In genomic region chr12:126385785-126386184, GRCh38 we compare ENCODE assay signal across 25 cellular contexts.
DNase-seq lines count a peak whose midpoint lies in the region; ATAC-seq and TF ChIP-seq lines count a peak whose summit lies in the region.
"Had no signal": no experiment of that assay in that cellular context is flagged by ENCODE, and none has a peak within 500 bp of the region (broad histone marks: within the 10 kb centered on the region; RNA-seq: fewer than 3 reads in every experiment).

No MANE protein-coding gene starts in this region.

- DNase-seq in A172 (ENCODE audit: low spot score) = peak; percentile 36
- no peak for DNase-seq in H9
- peak; percentile 65 for DNase-seq in amniotic epithelial cell (ENCODE audit: low read depth)
- DNase-seq in fibroblast of the conjunctiva (ENCODE audit: low read depth) = peak; percentile 16
- no peak for DNase-seq in natural killer cell treated with Interleukin-12 subunit alpha and Interleukin-12 subunit beta and Interleukin-15 and Interleukin-18, amount 100 ng/mL, for 72 hours (ENCODE audit: low spot score)
- DNase-seq in activated T-cell treated with anti-CD3 and anti-CD28 coated beads for 4 hours = no peak
- DNase-seq in NCI-H2107 (lab: John Stamatoyannopoulos, UW) = no peak
- DNase-seq: activated CD8-positive, alpha-beta memory T cell treated with anti-CD3 and anti-CD28 coated beads, Interleukin-2, amount 50 U/mL, for 48 hours; activated gamma-delta T cell treated with Interleukin-2 at 50 U/mL for 16 hours; amygdala; CD4-positive, alpha-beta memory T cell; DMS53; effector CD4-positive, alpha-beta T cell; foreskin keratinocyte; naive thymus-derived CD8-positive, alpha-beta T cell; NCI-H1092 treated with DMSO at 0.1 percent for 48 hours; NCI-H510A; posterior cingulate gyrus had no signal

- no peaks in the 10 kb centered on the region for H3K79me2 ChIP-seq in H9 (ENCODE audit: insufficient read depth, low read length)

- H3K4me1 ChIP-seq in H9 (ENCODE audit: insufficient read depth, low read length) = peaks cover 4% of the 10 kb centered on the region; the same call in 1 of the 2 replicates
- H3K4me1 ChIP-seq: foreskin keratinocyte had no signal

- H4K20me1 ChIP-seq in H9 (ENCODE audit: control insufficient read depth, insufficient read depth, insufficient read length) = no peaks in the 10 kb centered on the region

- H4K91ac ChIP-seq in H9 (ENCODE audit: insufficient read length, low read depth, low read length) = no peak overlapping the region

- peaks cover 4 to 23% (median 9%) of the 10 kb centered on the region in 3 experiments; a peak in 6 of 7 replicates for H3K36me3 Mint-ChIP-seq in H9 (ENCODE audit: insufficient read depth in 1 of 3, low read depth in 3 of 3)
- H3K36me3 Mint-ChIP-seq in natural killer cell treated with Interleukin-12 subunit alpha and Interleukin-12 subunit beta and Interleukin-15 and Interleukin-18, amount 100 ng/mL, for 72 hours = no peaks in the 10 kb centered on the region
- H3K36me3 Mint-ChIP-seq: CD4-positive, alpha-beta memory T cell; naive thymus-derived CD8-positive, alpha-beta T cell; type B pancreatic cell had no signal

- H3K23me2 ChIP-seq in H9 (ENCODE audit: insufficient read length, low read depth, low read length, poor library complexity, severe bottlenecking) = no peaks in the 10 kb centered on the region

- H3K4ac ChIP-seq in H9 (ENCODE audit: low read depth, low read length) = no peak overlapping the region

- no peak overlapping the region for H3K9ac ChIP-seq in H9 (ENCODE audit: extremely low read depth, insufficient read length, low read length)
- H3K9ac ChIP-seq: KMS-11 had no signal

- no peaks in the 10 kb centered on the region for H3K27me3 ChIP-seq in H9 (ENCODE audit: insufficient read depth, low read length)
- H3K27me3 ChIP-seq: foreskin keratinocyte had no signal

- no peak for TF ChIP-seq CTCF in H9 (conservative IDR thresholded peaks at IDR 0.05)

- no peak overlapping the region for H2BK120ac ChIP-seq in H9 (ENCODE audit: low read depth, low read length, poor library complexity, severe bottlenecking)

- no peak overlapping the region for H3K56ac ChIP-seq in H9 (ENCODE audit: insufficient read length, low read depth, low read length)

- no peak overlapping the region for H3K4me3 Mint-ChIP-seq in H9
- H3K4me3 Mint-ChIP-seq in natural killer cell treated with Interleukin-12 subunit alpha and Interleukin-12 subunit beta and Interleukin-15 and Interleukin-18, amount 100 ng/mL, for 72 hours = no peak overlapping the region
- H3K4me3 Mint-ChIP-seq: CD4-positive, alpha-beta memory T cell; naive thymus-derived CD8-positive, alpha-beta T cell; stimulated activated naive CD8-positive, alpha-beta T cell treated with anti-CD3 and anti-CD28 coated beads, Interleukin-15, Interleukin-2, amounts not matched to agents 100 ng/mL and 50 ng/mL, for 24 hours; T-helper 1 cell treated with Interleukin-12 subunit alpha and Interleukin-12 subunit beta and Interleukin-4 antibody, amounts not matched to agents 30 μg/mL and 1 μg/mL, for 36 hours; type B pancreatic cell had no signal

- no peak overlapping the region for H3T11ph ChIP-seq in H9 (ENCODE audit: low read length)

- no peak overlapping the region; a peak in 1 of 7 replicates for H3K27ac Mint-ChIP-seq in H9
- H3K27ac Mint-ChIP-seq in natural killer cell treated with Interleukin-12 subunit alpha and Interleukin-12 subunit beta and Interleukin-15 and Interleukin-18, amount 100 ng/mL, for 72 hours = no peak overlapping the region
- H3K27ac Mint-ChIP-seq: CD4-positive, alpha-beta memory T cell; stimulated activated naive CD8-positive, alpha-beta T cell treated with anti-CD3 and anti-CD28 coated beads, Interleukin-15, Interleukin-2, amounts not matched to agents 100 ng/mL and 50 ng/mL, for 24 hours; T-helper 1 cell treated with Interleukin-12 subunit alpha and Interleukin-12 subunit beta and Interleukin-4 antibody, amounts not matched to agents 30 μg/mL and 1 μg/mL, for 36 hours; type B pancreatic cell had no signal

- no peak overlapping the region for H3K4me2 ChIP-seq in H9 (ENCODE audit: insufficient read depth, insufficient read length, low read length)
- H3K4me2 ChIP-seq: KMS-11 had no signal

- no peak overlapping the region for H4K5ac ChIP-seq in H9 (ENCODE audit: insufficient read length, low read depth, low read length)

- no peak overlapping the region; the same call in 1 of the 2 replicates for H3K14ac ChIP-seq in H9 (ENCODE audit: insufficient read depth, low read length)

- no peak overlapping the region for H2BK20ac ChIP-seq in H9 (ENCODE audit: low read depth, low read length, poor library complexity, severe bottlenecking)

- H2AK5ac ChIP-seq in H9 (ENCODE audit: insufficient read length, low read length) = no peak overlapping the region

- no peak overlapping the region for H4K8ac ChIP-seq in H9 (replicated peaks; ENCODE audit: insufficient read length, low read depth, low read length)

- WGBS in H9 (ENCODE audit: extremely low coverage, insufficient read length, low lambda C conversion rate) = no CpG with 5 or more reads among the region's 4 CpGs

- ATAC-seq in natural killer cell treated with Interleukin-12 subunit alpha and Interleukin-12 subunit beta and Interleukin-15 and Interleukin-18, amount 100 ng/mL, for 72 hours = no peak
- ATAC-seq in GM18502 (IDR thresholded peaks at IDR 0.05; ENCODE audit: poor library complexity, unreplicated experiment) = no peak
- ATAC-seq: foreskin keratinocyte; naive thymus-derived CD8-positive, alpha-beta T cell had no signal

- H3K9me3 Mint-ChIP-seq in H9 = peaks cover 18 to 22% of the 10 kb centered on the region in 2 experiments
- peaks cover 20% of the 10 kb centered on the region for H3K9me3 Mint-ChIP-seq in natural killer cell treated with Interleukin-12 subunit alpha and Interleukin-12 subunit beta and Interleukin-15 and Interleukin-18, amount 100 ng/mL, for 72 hours
- H3K9me3 Mint-ChIP-seq: type B pancreatic cell had no signal

- no peaks in the 10 kb centered on the region; the same call in none of the 2 replicates for H3K27me3 Mint-ChIP-seq in H9 (ENCODE audit: low read depth)
- H3K27me3 Mint-ChIP-seq in natural killer cell treated with Interleukin-12 subunit alpha and Interleukin-12 subunit beta and Interleukin-15 and Interleukin-18, amount 100 ng/mL, for 72 hours = no peaks in the 10 kb centered on the region
- H3K27me3 Mint-ChIP-seq: naive thymus-derived CD8-positive, alpha-beta T cell; stimulated activated naive CD8-positive, alpha-beta T cell treated with anti-CD3 and anti-CD28 coated beads, Interleukin-15, Interleukin-2, amounts not matched to agents 100 ng/mL and 50 ng/mL, for 24 hours; type B pancreatic cell had no signal

- no peaks in the 10 kb centered on the region for H3K79me1 ChIP-seq in H9 (ENCODE audit: insufficient read depth, low read depth, low read length, poor library complexity, severe bottlenecking)

- H3K9me3 ChIP-seq in H9 (ENCODE audit: control insufficient read depth, low read depth, low read length) = no peaks in the 10 kb centered on the region

- H3K23ac ChIP-seq in H9 (ENCODE audit: insufficient read length, low read depth, low read length) = no peak overlapping the region

- no peak overlapping the region for H2AFZ ChIP-seq in H9 (ENCODE audit: low read length)

- H3K18ac ChIP-seq in H9 (ENCODE audit: insufficient read length, low read depth, low read length) = peak overlapping the region; percentile 30

- H3K4me1 Mint-ChIP-seq in H9 = peaks cover 25% of the 10 kb centered on the region in 2 experiments
- no peaks in the 10 kb centered on the region for H3K4me1 Mint-ChIP-seq in natural killer cell treated with Interleukin-12 subunit alpha and Interleukin-12 subunit beta and Interleukin-15 and Interleukin-18, amount 100 ng/mL, for 72 hours (ENCODE audit: low read depth in 2 of 2)
- H3K4me1 Mint-ChIP-seq: naive thymus-derived CD8-positive, alpha-beta T cell had no signal

- H2BK5ac ChIP-seq in H9 (ENCODE audit: insufficient read length, low read length) = no peak overlapping the region

- H3K27ac ChIP-seq in H9 (ENCODE audit: insufficient read length, low read depth, low read length) = no peak overlapping the region
- H3K27ac ChIP-seq: foreskin keratinocyte, KMS-11, skin epidermis, VCaP had no signal

- no peak overlapping the region for H2BK15ac ChIP-seq in H9 (ENCODE audit: low read depth, low read length)

- H2BK12ac ChIP-seq in H9 (ENCODE audit: insufficient read length, low read depth, low read length) = no peak overlapping the region

Comparison
In these comparisons a context has a peak if more than half of its experiments do, and no peak if none do; other contexts are left out.
1. DNase-seq: peak in A172 (single experiment), amniotic epithelial cell (single experiment) and fibroblast of the conjunctiva (single experiment); none in H9 (single experiment), natural killer cell treated with Interleukin-12 subunit alpha and Interleukin-12 subunit beta and Interleukin-15 and Interleukin-18, amount 100 ng/mL, for 72 hours (single experiment), activated T-cell treated with anti-CD3 and anti-CD28 coated beads for 4 hours (single experiment) and NCI-H2107 (single experiment).